In genomic region chr6:27287751-27288135, GRCh38 we compare ENCODE assay signal across 16 cellular contexts. TPM values are rescaled to one million over a fixed set of nuclear protein-coding genes. Genes with fewer than 3 reads are reported as not detected.
A peak's percentile ranks its signal among the peaks of the same experiment; 100 is the strongest.
DNase-seq lines count a peak whose midpoint lies in the region; ATAC-seq and TF ChIP-seq lines count a peak whose summit lies in the region.
"Had no signal": no experiment of that assay in that cellular context is flagged by ENCODE, and none has a peak within 500 bp of the region (broad histone marks: within the 10 kb centered on the region; RNA-seq: fewer than 3 reads in every experiment).

No MANE protein-coding gene starts in this region.

- H3K4me3 Mint-ChIP-seq in activated naive CD8-positive, alpha-beta T cell: no peak overlapping the region
- H3K4me3 Mint-ChIP-seq in activated naive CD8-positive, alpha-beta T cell treated with anti-CD3 and anti-CD28 coated beads, Interleukin-2, amount 50 U/mL, for 24 hours: no peak overlapping the region
- H3K4me3 Mint-ChIP-seq in stimulated activated effector memory CD8-positive, alpha-beta T cell treated with anti-CD3 and anti-CD28 coated beads, Interleukin-12 subunit alpha, Interleukin-12 subunit beta, amount 100 ng/mL, for 72 hours: no peak overlapping the region

- H3K4me1 Mint-ChIP-seq in activated naive CD8-positive, alpha-beta T cell (ENCODE audit: low read depth): peaks cover 4% of the 10 kb centered on the region
- peaks cover 3% of the 10 kb centered on the region for H3K4me1 Mint-ChIP-seq in activated naive CD8-positive, alpha-beta T cell treated with anti-CD3 and anti-CD28 coated beads, Interleukin-2, amount 50 U/mL, for 24 hours
- peaks cover 14% of the 10 kb centered on the region for H3K4me1 Mint-ChIP-seq in stimulated activated effector memory CD8-positive, alpha-beta T cell treated with anti-CD3 and anti-CD28 coated beads, Interleukin-12 subunit alpha, Interleukin-12 subunit beta, amount 100 ng/mL, for 72 hours

- H3K4me3 ChIP-seq in hepatocyte: peak overlapping the region; percentile 60
- peak overlapping the region; percentile 21 for H3K4me3 ChIP-seq in skeletal muscle cell (ENCODE audit: low read depth, low read length)
- H3K4me3 ChIP-seq: pancreas had no signal

- no peak for TF ChIP-seq CTCF in hepatocyte (IDR thresholded peaks at IDR 0.05; ENCODE audit: poor library complexity)

- peaks cover 21% of the 10 kb centered on the region for H3K9me3 Mint-ChIP-seq in activated naive CD8-positive, alpha-beta T cell (ENCODE audit: low read depth)
- peaks cover 68% of the 10 kb centered on the region for H3K9me3 Mint-ChIP-seq in activated naive CD8-positive, alpha-beta T cell treated with anti-CD3 and anti-CD28 coated beads, Interleukin-2, amount 50 U/mL, for 24 hours
- H3K9me3 Mint-ChIP-seq in stimulated activated effector memory CD8-positive, alpha-beta T cell treated with anti-CD3 and anti-CD28 coated beads, Interleukin-12 subunit alpha, Interleukin-12 subunit beta, amount 100 ng/mL, for 72 hours: peaks cover 21% of the 10 kb centered on the region

- H3K4me1 ChIP-seq in hepatocyte (ENCODE audit: insufficient read depth): peaks cover 13% of the 10 kb centered on the region
- H3K4me1 ChIP-seq: pancreas had no signal

- H3K27me3 ChIP-seq in hepatocyte: peaks cover 36% of the 10 kb centered on the region

- H2AFZ ChIP-seq in hepatocyte: peak overlapping the region; percentile 58

- H4K20me1 ChIP-seq in hepatocyte (ENCODE audit: insufficient read depth, poor library complexity, severe bottlenecking): no peaks in the 10 kb centered on the region

- no peaks in the 10 kb centered on the region for H3K9me3 ChIP-seq in hepatocyte (ENCODE audit: low read depth)
- H3K9me3 ChIP-seq: pancreas had no signal

- no peak for DNase-seq in activated naive CD8-positive, alpha-beta T cell treated with anti-CD3 and anti-CD28 coated beads, Interleukin-2, amount 50 U/mL, for 24 hours
- DNase-seq in SK-MEL-5 (ENCODE audit: low read depth, low spot score) (peak; percentile 15), hepatocyte (ENCODE audit: low spot score) (no peak), skeletal muscle cell (ENCODE audit: low read depth) (no peak), NCI-H146 treated with DMSO at 0.1 percent for 48 hours (lab: John Stamatoyannopoulos, UW; ENCODE audit: unreplicated experiment) (no peak), D341Med (ENCODE audit: low spot score) (no peak)
- DNase-seq in stimulated activated effector memory CD8-positive, alpha-beta T cell treated with anti-CD3 and anti-CD28 coated beads, Interleukin-12 subunit alpha, Interleukin-12 subunit beta, amount 100 ng/mL, for 72 hours (ENCODE audit: low spot score in 2 of 2): no peak
- DNase-seq: anterior cingulate cortex; effector memory CD8-positive, alpha-beta T cell; NCI-H2081 treated with DMSO at 0.1 percent for 48 hours; NCI-H82; pancreas; stimulated activated CD8-positive, alpha-beta memory T cell treated with anti-CD3 and anti-CD28 coated beads, Interleukin-4, amount 100 ng/mL, for 48 hours had no signal

- H3K79me2 ChIP-seq in hepatocyte: no peaks in the 10 kb centered on the region

- no peaks in the 10 kb centered on the region for H3K36me3 ChIP-seq in hepatocyte (replicated peaks; ENCODE audit: insufficient read depth, low read depth)
- H3K36me3 ChIP-seq: pancreas had no signal

- peak overlapping the region; percentile 6 for H3K27ac Mint-ChIP-seq in activated naive CD8-positive, alpha-beta T cell
- no peak overlapping the region for H3K27ac Mint-ChIP-seq in activated naive CD8-positive, alpha-beta T cell treated with anti-CD3 and anti-CD28 coated beads, Interleukin-2, amount 50 U/mL, for 24 hours
- no peak overlapping the region for H3K27ac Mint-ChIP-seq in stimulated activated effector memory CD8-positive, alpha-beta T cell treated with anti-CD3 and anti-CD28 coated beads, Interleukin-12 subunit alpha, Interleukin-12 subunit beta, amount 100 ng/mL, for 72 hours

- H3K36me3 Mint-ChIP-seq in activated naive CD8-positive, alpha-beta T cell: peaks cover 20% of the 10 kb centered on the region
- peaks cover 35% of the 10 kb centered on the region for H3K36me3 Mint-ChIP-seq in activated naive CD8-positive, alpha-beta T cell treated with anti-CD3 and anti-CD28 coated beads, Interleukin-2, amount 50 U/mL, for 24 hours (ENCODE audit: low read depth)
- H3K36me3 Mint-ChIP-seq in stimulated activated effector memory CD8-positive, alpha-beta T cell treated with anti-CD3 and anti-CD28 coated beads, Interleukin-12 subunit alpha, Interleukin-12 subunit beta, amount 100 ng/mL, for 72 hours: peaks cover 20% of the 10 kb centered on the region

- peaks cover 79% of the 10 kb centered on the region for H3K27me3 Mint-ChIP-seq in activated naive CD8-positive, alpha-beta T cell
- peaks cover 96% of the 10 kb centered on the region for H3K27me3 Mint-ChIP-seq in activated naive CD8-positive, alpha-beta T cell treated with anti-CD3 and anti-CD28 coated beads, Interleukin-2, amount 50 U/mL, for 24 hours

- ATAC-seq in activated naive CD8-positive, alpha-beta T cell treated with anti-CD3 and anti-CD28 coated beads, Interleukin-2, amount 50 U/mL, for 24 hours: no peak
- ATAC-seq in stimulated activated effector memory CD8-positive, alpha-beta T cell treated with anti-CD3 and anti-CD28 coated beads, Interleukin-12 subunit alpha, Interleukin-12 subunit beta, amount 100 ng/mL, for 72 hours: no peak
- ATAC-seq: effector memory CD8-positive, alpha-beta T cell; pancreas had no signal

- WGBS in hepatocyte (ENCODE audit: low lambda C conversion rate, missing lambda C conversion rate): 24% methylated on average over 8 of the region's 8 CpGs

- H3K27ac ChIP-seq in hepatocyte: no peak overlapping the region
- H3K27ac ChIP-seq: pancreas had no signal

- H3K4me2 ChIP-seq in hepatocyte: peak overlapping the region; percentile 96

- in situ Hi-C loops in SK-MEL-5 (cut with HindIII; ENCODE audit: low pct_unique_long_range_greater_than_20kb, low sequenced_read_pairs): no loop called here

- no peaks in the 10 kb centered on the region for H3K9me2 ChIP-seq in hepatocyte (replicated peaks; ENCODE audit: insufficient read depth)

RNA-seq across cellular contexts. Expression of gene POM121L2, which starts 24.3 kb away (rescaled TPM):
- 0.05 TPM in 1 of 2 replicates, not detected in the other for total RNA-seq in SK-MEL-5 (2014; rRNA removed; shearing (Covaris generic))
- 0.43 TPM in 2 replicates for polyA plus RNA-seq in SK-MEL-5 (2015; cell fraction: cytosol; rRNA removed)
- polyA plus RNA-seq in SK-MEL-5 (2015; cell fraction: nucleus; rRNA removed): 0.39 TPM in 1 of 2 replicates, not detected in the other
- total RNA-seq in hepatocyte: 0.04 TPM in 1 of 2 replicates, not detected in the other
- polyA plus RNA-seq in hepatocyte: not detected in 2 replicates
- total RNA-seq: liver, urinary bladder had no signal
- polyA plus RNA-seq: liver had no signal

RNA-seq across cellular contexts. Expression of gene PRSS16, which starts 40.2 kb away (rescaled TPM):
- total RNA-seq in SK-MEL-5 (2014; rRNA removed; shearing (Covaris generic)): 4.9 and 5.2 TPM in 2 replicates
- polyA plus RNA-seq in SK-MEL-5 (2015; cell fraction: cytosol; rRNA removed): 8.9 and 14.3 TPM in 2 replicates
- polyA plus RNA-seq in SK-MEL-5 (2015; cell fraction: nucleus; rRNA removed): 14.2 and 30.3 TPM in 2 replicates
- total RNA-seq in hepatocyte: 9.9 and 11.2 TPM in 2 replicates
- polyA plus RNA-seq in hepatocyte: 11.7 and 19.4 TPM in 2 replicates
